In the genomic region with DNA sequence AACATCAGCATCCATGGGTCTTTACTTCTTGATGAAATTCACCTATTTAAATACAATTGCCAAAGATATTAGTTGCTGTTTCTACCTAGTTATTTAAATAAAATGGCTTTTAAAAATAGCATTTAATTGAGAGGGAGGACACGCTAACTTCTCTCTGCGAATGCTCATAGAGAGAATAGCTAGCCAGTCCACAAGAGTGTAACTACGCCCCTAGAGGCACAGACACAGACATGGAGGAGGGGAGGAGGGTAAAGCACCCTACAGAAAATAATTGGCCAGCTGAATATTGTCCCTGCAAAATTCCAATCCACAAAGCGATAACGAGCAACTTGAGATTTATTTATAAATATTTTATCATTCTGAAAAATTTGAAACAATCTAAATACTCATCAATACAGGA, we compare ENCODE assay signal across 1 cellular context.
TF ChIP-seq lines count a peak whose summit lies in the region.

No MANE protein-coding gene starts in this region.

TF ChIP-seq in HCT116, 20 proteins besides CTCF, POLR2A, EP300 and RAD21 (continued from another document):
- TF ChIP-seq, protein P1, sequence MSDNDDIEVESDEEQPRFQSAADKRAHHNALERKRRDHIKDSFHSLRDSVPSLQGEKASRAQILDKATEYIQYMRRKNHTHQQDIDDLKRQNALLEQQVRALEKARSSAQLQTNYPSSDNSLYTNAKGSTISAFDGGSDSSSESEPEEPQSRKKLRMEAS (IDR thresholded peaks at IDR 0.05), result no peak
- no peak for TF ChIP-seq SRF (IDR thresholded peaks at IDR 0.05; ENCODE audit: low read depth)
- TF ChIP-seq CBX3 (IDR thresholded peaks at IDR 0.05; ENCODE audit: low read depth), result no peak
- TF ChIP-seq ELF1 (IDR thresholded peaks at IDR 0.05; ENCODE audit: borderline replicate concordance, low read depth), result no peak
- TF ChIP-seq EZH2 (IDR thresholded peaks at IDR 0.05), result no peak
